Comparison of ENCODE assay signal across 10 cellular contexts in genomic region chr1:182229907-182230522, GRCh38.
A peak's percentile ranks its signal among the peaks of the same experiment; 100 is the strongest.
DNase-seq lines count a peak whose midpoint lies in the region; ATAC-seq and TF ChIP-seq lines count a peak whose summit lies in the region.
"Had no signal": no experiment of that assay in that cellular context is flagged by ENCODE, and none has a peak within 500 bp of the region (broad histone marks: within the 10 kb centered on the region; RNA-seq: fewer than 3 reads in every experiment).

No MANE protein-coding gene starts in this region.

- no peaks in the 10 kb centered on the region for H3K9me3 ChIP-seq in esophagus muscularis mucosa

- whole genome bisulfite sequencing in esophagus muscularis mucosa: 72% methylated on average over 4 of the region's 4 CpGs

- no peaks in the 10 kb centered on the region for H3K27me3 ChIP-seq in foreskin keratinocyte
- H3K27me3 ChIP-seq in esophagus muscularis mucosa: no peaks in the 10 kb centered on the region

- no peak for TF ChIP-seq EP300 in esophagus muscularis mucosa (IDR thresholded peaks at IDR 0.05)

- no peaks in the 10 kb centered on the region for H3K36me3 ChIP-seq in esophagus muscularis mucosa

- TF ChIP-seq CTCF in foreskin keratinocyte (conservative IDR thresholded peaks at IDR 0.05): no peak
- TF ChIP-seq CTCF in esophagus muscularis mucosa (IDR thresholded peaks at IDR 0.05): no peak

- ATAC-seq in foreskin keratinocyte: no peak
- ATAC-seq: naive thymus-derived CD4-positive, alpha-beta T cell had no signal

- TF ChIP-seq POLR2A in erythroblast (IDR thresholded peaks at IDR 0.05; ENCODE audit: low read length): no peak
- no peak for TF ChIP-seq POLR2A in esophagus muscularis mucosa (IDR thresholded peaks at IDR 0.05; ENCODE audit: low read depth)

- intact Hi-C loops in esophagus muscularis mucosa (cut with DNase I): no loop called here

- no peak overlapping the region for H3K27ac ChIP-seq in foreskin keratinocyte
- no peak overlapping the region for H3K27ac ChIP-seq in esophagus muscularis mucosa (replicated peaks in 1 of 4)
- H3K27ac ChIP-seq: coronary artery had no signal

- no peak overlapping the region for H3K4me3 ChIP-seq in skeletal muscle cell (ENCODE audit: low read depth, low read length)
- no peak overlapping the region for H3K4me3 ChIP-seq in esophagus muscularis mucosa
- H3K4me3 ChIP-seq: coronary artery had no signal

- DNase-seq in HUDEP-2 (lab: John Stamatoyannopoulos, UW; ENCODE audit: unreplicated experiment in 76 of 76) (peak in 47 of 76 experiments; percentile 9 to 83 (median 42)), NCI-H2227 treated with DMSO at 0.1 percent for 48 hours (lab: John Stamatoyannopoulos, UW) (peak; percentile 67), erythroblast (lab: John Stamatoyannopoulos, UW) (peak; percentile 59 to 60), skeletal muscle cell (ENCODE audit: low read depth) (peak; percentile 10), foreskin keratinocyte (no peak), esophagus muscularis mucosa (ENCODE audit: extremely low spot score) (no peak), Ammon's horn (ENCODE audit: low spot score) (no peak), GOT3 (lab: John Stamatoyannopoulos, UW) (no peak)
- DNase-seq: naive thymus-derived CD4-positive, alpha-beta T cell had no signal

- H3K4me1 ChIP-seq in foreskin keratinocyte (no peaks in the 10 kb centered on the region), esophagus muscularis mucosa (peaks cover 0 to 3% (median 0%) of the 10 kb centered on the region in 4 donors)

Comparison
In these comparisons a context has a peak if more than half of its experiments do, and no peak if none do; other contexts are left out.
1. DNase-seq: peak in HUDEP-2 (47 of 76), NCI-H2227 treated with DMSO at 0.1 percent for 48 hours (single experiment), erythroblast (2 of 2) and skeletal muscle cell (single experiment); none in foreskin keratinocyte (0 of 2), esophagus muscularis mucosa (single experiment), Ammon's horn (single experiment) and GOT3 (single experiment).